Comparison of ENCODE assay signal across 8 cellular contexts in genomic region chr6:25717856-25718740, GRCh38. TPM values are rescaled to one million over a fixed set of nuclear protein-coding genes. Genes with fewer than 3 reads are reported as not detected.
DNase-seq lines count a peak whose midpoint lies in the region; ATAC-seq and TF ChIP-seq lines count a peak whose summit lies in the region.

No MANE protein-coding gene starts in this region.

- peak overlapping the region in 1 of 3 experiments; percentile 37 for H3K27ac Mint-ChIP-seq in nephron

- POLR2A ChIA-PET in A673 (lab: Charles Lee; ENCODE audit: low non-redundant PET): no interaction called here

- H3K36me3 ChIP-seq in A673 (ENCODE audit: insufficient read depth, low read length, poor library complexity, severe bottlenecking): no peaks in the 10 kb centered on the region

- intact Hi-C loops in A673 (cut with micrococcal nuclease; ENCODE audit: unreplicated experiment): loop anchor here (5.0 kb wide), 1 partner anchor 496 kb away; no protein-coding TSS in a partner anchor

- H3K27me3 Mint-ChIP-seq in nephron (ENCODE audit: low read depth): peaks cover 15% of the 10 kb centered on the region

- BruUV-seq in A673 (replicated peaks; lab: Mats Ljungman, UMichigan): no TSS peak

- H3K9me3 ChIP-seq in A673 (ENCODE audit: low read depth, low read length, poor library complexity, severe bottlenecking): no peaks in the 10 kb centered on the region

- H3K4me3 ChIP-seq in A673 (ENCODE audit: low read depth, low read length, poor library complexity, severe bottlenecking) (no peak overlapping the region), GM12865 (ENCODE audit: low read depth, low read length) (no peak overlapping the region)

- no peak for ATAC-seq in GM19452 (IDR thresholded peaks at IDR 0.05; ENCODE audit: unreplicated experiment)

- no peaks in the 10 kb centered on the region for H3K27me3 ChIP-seq in A673 (replicated peaks; ENCODE audit: insufficient read depth, low read depth, low read length, poor library complexity)

- H3K4me3 Mint-ChIP-seq in nephron: no peak overlapping the region

- no peak overlapping the region for H3K27ac ChIP-seq in A673 (ENCODE audit: low read depth, low read length, poor library complexity, severe bottlenecking)

- DNase-seq in A673 (ENCODE audit: low spot score): peak; percentile 60
- peak; percentile 26 for DNase-seq in GM12865 (ENCODE audit: low read depth)
- peak; percentile 34 to 80 for DNase-seq in NCI-H526 (lab: John Stamatoyannopoulos, UW)
- peak; percentile 10 for DNase-seq in cerebellum (ENCODE audit: low spot score)
- no peak for DNase-seq in occipital lobe (lab: John Stamatoyannopoulos, UW)
- no peak for DNase-seq in H4 (ENCODE audit: low spot score)

- no peaks in the 10 kb centered on the region for H3K9me3 Mint-ChIP-seq in nephron

- peaks cover 17% of the 10 kb centered on the region for H3K4me1 ChIP-seq in A673 (ENCODE audit: insufficient read depth, low read length, poor library complexity, severe bottlenecking)

- CTCF ChIA-PET in A673 (lab: Charles Lee): interaction anchor here (0.6 to 1.0 kb wide), 4 partner anchors 9 to 494 kb away, joined by 3 to 12 read pairs (median 3); no protein-coding TSS in a partner anchor

- H3K36me3 Mint-ChIP-seq in nephron (ENCODE audit: low read depth): no peaks in the 10 kb centered on the region

- peaks cover 21% of the 10 kb centered on the region for H3K4me1 Mint-ChIP-seq in nephron

- TF ChIP-seq CTCF in A673 (conservative IDR thresholded peaks at IDR 0.05; ENCODE audit: low read depth, low read length) (peak; percentile 70), GM12865 (IDR thresholded peaks at IDR 0.05; ENCODE audit: insufficient read depth, low read depth, low read length, missing control alignments) (peak; percentile 38), nephron (IDR thresholded peaks at IDR 0.05; ENCODE audit: unreplicated experiment in 3 of 3) (peak; percentile 62 to 78 (median 66))

RNA-seq across cellular contexts. Expression of gene SLC17A4, which starts 36.4 kb away (rescaled TPM):
- not detected in 2 replicates for total RNA-seq in A673 (2021)
- not detected for total RNA-seq in cerebellum
- total RNA-seq in occipital lobe: not detected
- not detected in 2 replicates for total RNA-seq in H4 (2014; rRNA removed; shearing (Covaris generic))

Comparison
In these comparisons a context has a peak if more than half of its experiments do, and no peak if none do; other contexts are left out.
1. DNase-seq: peak in A673 (single experiment), GM12865 (single experiment), NCI-H526 (2 of 2) and cerebellum (single experiment); none in occipital lobe (single experiment) and H4 (single experiment).
2. Peak in every context shown above with its lines, with median percentiles within 50 percentile points of each other: CTCF ChIP-seq.